ENCODE assay signal across 9 cellular contexts in genomic region chr18:32048507-32049091, GRCh38. TPM values are rescaled to one million over a fixed set of nuclear protein-coding genes. Genes with fewer than 3 reads are reported as not detected.
DNase-seq lines count a peak whose midpoint lies in the region; ATAC-seq and TF ChIP-seq lines count a peak whose summit lies in the region.
"Had no signal": no experiment of that assay in that cellular context is flagged by ENCODE, and none has a peak within 500 bp of the region (broad histone marks: within the 10 kb centered on the region; RNA-seq: fewer than 3 reads in every experiment).

No MANE protein-coding gene starts in this region.

- CTCF ChIA-PET in AG04449 (lab: Yijun Ruan, JAX), result no interaction called here

- H3K4me1 Mint-ChIP-seq in activated T-helper 2 cell treated with anti-CD3 and anti-CD28 coated beads, Interferon-gamma antibody, Interleukin-2, Interleukin-4, amounts not matched to agents 10 μg/mL and 5 μg/mL and 100 μg/mL, durations not matched to agents 14 hours and 24 hours and 36 hours (ENCODE audit: low read depth), result peaks cover 41% of the 10 kb centered on the region

- intact Hi-C loops in activated T-helper 2 cell treated with anti-CD3 and anti-CD28 coated beads, Interferon-gamma antibody, Interleukin-2, Interleukin-4, amounts not matched to agents 10 μg/mL and 5 μg/mL and 100 μg/mL, durations not matched to agents 14 hours and 24 hours and 36 hours (cut with micrococcal nuclease), result loop anchor here (1.0 to 2.0 kb wide), 5 partner anchors 7 to 44 kb away; partner anchors contain the start of gene RNF125
- intact Hi-C loops in left lung (cut with DNase I), result no loop called here

- ATAC-seq in GM18861 (IDR thresholded peaks at IDR 0.05; ENCODE audit: unreplicated experiment) (peak; percentile 48), HG03196 (IDR thresholded peaks at IDR 0.05; ENCODE audit: unreplicated experiment) (peak; percentile 76), left lung (peak; percentile 79), upper lobe of left lung (ENCODE audit: low FRiP score in 2 of 2) (peak; percentile 73 to 92)
- ATAC-seq: HCT116 had no signal

- peaks cover 0 to 6% of the 10 kb centered on the region in 2 donors for H3K36me3 ChIP-seq in left lung
- H3K36me3 ChIP-seq in upper lobe of left lung, result peaks cover 0 to 4% (median 0%) of the 10 kb centered on the region in 4 donors

- POLR2A ChIA-PET in AG04449 (lab: Yijun Ruan, JAX), result no interaction called here

- DNase-seq in AG04449 (ENCODE audit: low read depth, low spot score) (peak; percentile 24), left lung (peak in 1 of 2 donors; percentile 55), upper lobe of left lung (peak in 1 of 2 donors; percentile 67), dedifferentiated amniotic fluid mesenchymal stem cell (ENCODE audit: extremely low spot score) (no peak)
- no peak for DNase-seq in activated T-helper 2 cell treated with anti-CD3 and anti-CD28 coated beads, Interferon-gamma antibody, Interleukin-2, Interleukin-4, amounts not matched to agents 10 μg/mL and 5 μg/mL and 100 μg/mL, durations not matched to agents 14 hours and 24 hours and 36 hours (ENCODE audit: low spot score)
- DNase-seq in activated CD8-positive, alpha-beta memory T cell treated with anti-CD3 and anti-CD28 coated beads for 24 hours, result no peak

- H3K27me3 ChIP-seq in left lung, result no peaks in the 10 kb centered on the region
- no peaks in the 10 kb centered on the region for H3K27me3 ChIP-seq in upper lobe of left lung

- WGBS in upper lobe of left lung, 2 donors, result 43 to 53% methylated on average over 2 to 4 of the region's 4 CpGs

- no peak for TF ChIP-seq POLR2A in upper lobe of left lung (IDR thresholded peaks at IDR 0.05)

- no peak for TF ChIP-seq CTCF in AG04449 (IDR thresholded peaks at IDR 0.05; ENCODE audit: insufficient read depth, low read length, missing control alignments)
- TF ChIP-seq CTCF in left lung (IDR thresholded peaks at IDR 0.05), result no peak
- no peak for TF ChIP-seq CTCF in upper lobe of left lung (IDR thresholded peaks at IDR 0.05)

- H3K27me3 Mint-ChIP-seq in activated T-helper 2 cell treated with anti-CD3 and anti-CD28 coated beads, Interferon-gamma antibody, Interleukin-2, Interleukin-4, amounts not matched to agents 10 μg/mL and 5 μg/mL and 100 μg/mL, durations not matched to agents 14 hours and 24 hours and 36 hours (ENCODE audit: low read depth), result no peaks in the 10 kb centered on the region

- H3K4me3 ChIP-seq in AG04449 (ENCODE audit: low read depth, low read length) (no peak overlapping the region), left lung (no peak overlapping the region), upper lobe of left lung (no peak overlapping the region)

- H3K27ac ChIP-seq in left lung, result peak overlapping the region; percentile 19 to 93
- H3K27ac ChIP-seq in upper lobe of left lung, result peak overlapping the region; percentile 49 to 70 (median 58)

- H3K4me3 Mint-ChIP-seq in activated T-helper 2 cell treated with anti-CD3 and anti-CD28 coated beads, Interferon-gamma antibody, Interleukin-2, Interleukin-4, amounts not matched to agents 10 μg/mL and 5 μg/mL and 100 μg/mL, durations not matched to agents 14 hours and 24 hours and 36 hours (ENCODE audit: low read depth), result peak overlapping the region; percentile 63

- H3K36me3 Mint-ChIP-seq in activated T-helper 2 cell treated with anti-CD3 and anti-CD28 coated beads, Interferon-gamma antibody, Interleukin-2, Interleukin-4, amounts not matched to agents 10 μg/mL and 5 μg/mL and 100 μg/mL, durations not matched to agents 14 hours and 24 hours and 36 hours (ENCODE audit: low read depth), result peaks cover 79% of the 10 kb centered on the region

- peak overlapping the region; percentile 97 for H3K27ac Mint-ChIP-seq in activated T-helper 2 cell treated with anti-CD3 and anti-CD28 coated beads, Interferon-gamma antibody, Interleukin-2, Interleukin-4, amounts not matched to agents 10 μg/mL and 5 μg/mL and 100 μg/mL, durations not matched to agents 14 hours and 24 hours and 36 hours

- peaks cover 0 to 49% of the 10 kb centered on the region in 2 donors for H3K4me1 ChIP-seq in left lung
- H3K4me1 ChIP-seq in upper lobe of left lung, result peaks cover 11 to 23% (median 20%) of the 10 kb centered on the region in 4 donors

- no peaks in the 10 kb centered on the region for H3K9me3 ChIP-seq in left lung
- no peaks in the 10 kb centered on the region for H3K9me3 ChIP-seq in upper lobe of left lung

- no peak for TF ChIP-seq EP300 in upper lobe of left lung (IDR thresholded peaks at IDR 0.05)

- H3K9me3 Mint-ChIP-seq in activated T-helper 2 cell treated with anti-CD3 and anti-CD28 coated beads, Interferon-gamma antibody, Interleukin-2, Interleukin-4, amounts not matched to agents 10 μg/mL and 5 μg/mL and 100 μg/mL, durations not matched to agents 14 hours and 24 hours and 36 hours, result no peaks in the 10 kb centered on the region

RNA-seq across cellular contexts. Expression of gene RNF125, which starts 30.0 kb away (rescaled TPM):
- 82.5 and 83.6 TPM in 2 replicates for total RNA-seq in activated T-helper 2 cell treated with anti-CD3 and anti-CD28 coated beads, Interferon-gamma antibody, Interleukin-2, Interleukin-4, amounts not matched to agents 10 μg/mL and 5 μg/mL and 100 μg/mL, durations not matched to agents 14 hours and 24 hours and 36 hours
- 1 to 10 TPM; 4.3 to 6.1 TPM for total RNA-seq in left lung
- 1 to 10 TPM; 3.3 to 5.6 (median 4.9) TPM for total RNA-seq in upper lobe of left lung

RNA-seq across cellular contexts. Expression of gene RNF138, which starts 43.1 kb away (rescaled TPM):
- total RNA-seq in activated T-helper 2 cell treated with anti-CD3 and anti-CD28 coated beads, Interferon-gamma antibody, Interleukin-2, Interleukin-4, amounts not matched to agents 10 μg/mL and 5 μg/mL and 100 μg/mL, durations not matched to agents 14 hours and 24 hours and 36 hours, result 84.9 and 100 TPM in 2 replicates
- total RNA-seq in left lung (10 to 100 TPM; 24.7 to 30.7 TPM), upper lobe of left lung (10 to 100 TPM; 17.8 to 34.5 (median 25.5) TPM)

Comparison
In these comparisons a context has a peak if more than half of its experiments do, and no peak if none do; other contexts are left out.
1. RNA of gene RNF125, which starts 30.0 kb away (total RNA-seq): 82.5 to 83.6 TPM in activated T-helper 2 cell treated with anti-CD3 and anti-CD28 coated beads, Interferon-gamma antibody, Interleukin-2, Interleukin-4, amounts not matched to agents 10 μg/mL and 5 μg/mL and 100 μg/mL, durations not matched to agents 14 hours and 24 hours and 36 hours; 4.3 to 6.1 TPM in left lung and 3.3 to 5.6 TPM in upper lobe of left lung; every median in the first group is over 10 times any median in the second.
2. Peak in every context shown above with its lines, with median percentiles within 50 percentile points of each other: ATAC-seq.